Comparison of ENCODE assay signal across 1 cellular context in genomic region chr4:147786031-147786430, GRCh38.
TF ChIP-seq lines count a peak whose summit lies in the region.

No MANE protein-coding gene starts in this region.

TF ChIP-seq in GM12878, 131 proteins besides CTCF, POLR2A, EP300 and RAD21 (continued from another document and continues in another):
- TF ChIP-seq TCF12 (IDR thresholded peaks at IDR 0.05; ENCODE audit: low read depth, low read length) (peak; percentile 89), RFX5 (IDR thresholded peaks at IDR 0.05; ENCODE audit: low read depth, low read length) (no peak), MLLT1 (IDR thresholded peaks at IDR 0.05) (no peak), NKRF (conservative IDR thresholded peaks at IDR 0.05) (no peak), IKZF1 (conservative IDR thresholded peaks at IDR 0.05) (no peak; the same call in none of the 2 replicates), POU2F2 (IDR thresholded peaks at IDR 0.05; ENCODE audit: borderline replicate concordance, low read depth, low read length) (peak; percentile 29; the same call in 1 of the 3 replicates), ZNF217 (IDR thresholded peaks at IDR 0.05) (no peak), MEF2B (IDR thresholded peaks at IDR 0.05; ENCODE audit: partially characterized antibody, poor library complexity, severe bottlenecking) (no peak), RELB (IDR thresholded peaks at IDR 0.05; ENCODE audit: low read depth) (no peak), NFIC (IDR thresholded peaks at IDR 0.05; ENCODE audit: low read depth, low read length) (peak; percentile 50; the same call in 1 of the 2 replicates), HDGF (IDR thresholded peaks at IDR 0.05) (no peak), SUPT20H (IDR thresholded peaks at IDR 0.05; ENCODE audit: borderline replicate concordance, control insufficient read depth, low read depth, low read length) (no peak), PML (IDR thresholded peaks at IDR 0.05; ENCODE audit: low read length) (no peak), ZBTB4 (CRISPR knock-in tag; IDR thresholded peaks at IDR 0.05) (no peak), RUNX3 (IDR thresholded peaks at IDR 0.05; ENCODE audit: low read length) (no peak), NFYA (IDR thresholded peaks at IDR 0.05; ENCODE audit: borderline replicate concordance, low read depth, low read length) (no peak), ZBTB33 (IDR thresholded peaks at IDR 0.05) (no peak), E2F4 (IDR thresholded peaks at IDR 0.05; ENCODE audit: low read depth, low read length) (no peak), ZNF207 (IDR thresholded peaks at IDR 0.05; ENCODE audit: borderline replicate concordance) (no peak), NFXL1 (IDR thresholded peaks at IDR 0.05; ENCODE audit: borderline replicate concordance) (no peak), SRF (IDR thresholded peaks at IDR 0.05; ENCODE audit: low read depth in 2 of 2, low read length in 2 of 2) (peak; percentile 16 to 55; a peak in 1 of 4 replicates), MXI1 (IDR thresholded peaks at IDR 0.05; ENCODE audit: low read depth, low read length) (no peak), ZBED1 (IDR thresholded peaks at IDR 0.05; ENCODE audit: borderline replicate concordance) (no peak), POLR2AphosphoS2 (IDR thresholded peaks at IDR 0.05; ENCODE audit: low read depth, low read length) (no peak), STAT1 (conservative IDR thresholded peaks at IDR 0.05) (no peak), BHLHE40 (IDR thresholded peaks at IDR 0.05; ENCODE audit: borderline replicate concordance in 1 of 2, low read depth in 2 of 2, low read length in 1 of 2) (no peak), JUNB (IDR thresholded peaks at IDR 0.05) (no peak; the same call in 1 of the 2 replicates), SREBF2 (IDR thresholded peaks at IDR 0.05; ENCODE audit: low read length) (no peak), PAX8 (IDR thresholded peaks at IDR 0.05) (no peak), IKZF2 (IDR thresholded peaks at IDR 0.05) (peak in 1 of 2 experiments; percentile 46; a peak in 1 of 4 replicates), SUZ12 (IDR thresholded peaks at IDR 0.05; ENCODE audit: unreplicated experiment) (no peak), KLF5 (IDR thresholded peaks at IDR 0.05; ENCODE audit: partially characterized antibody) (no peak), EZH2 (IDR thresholded peaks at IDR 0.05; ENCODE audit: borderline replicate concordance, control insufficient read depth, low read depth, low read length) (no peak), TAF1 (IDR thresholded peaks at IDR 0.05; ENCODE audit: borderline replicate concordance, low read depth, low read length) (no peak), POLR2AphosphoS5 (IDR thresholded peaks at IDR 0.05; ENCODE audit: low read length) (no peak), ELK1 (IDR thresholded peaks at IDR 0.05; ENCODE audit: low read depth, low read length) (no peak), FOXM1 (IDR thresholded peaks at IDR 0.05; ENCODE audit: low read depth, low read length) (0 out of 2 replicates have a peak, but pooled peaks have one; percentile 42), TARDBP (IDR thresholded peaks at IDR 0.05; ENCODE audit: borderline replicate concordance) (no peak), KAT2A (conservative IDR thresholded peaks at IDR 0.05; ENCODE audit: control insufficient read depth, low read depth, low read length) (no peak), USF1 (IDR thresholded peaks at IDR 0.05; ENCODE audit: borderline replicate concordance, extremely low read length, insufficient read depth, low read depth, low read length) (no peak), RCOR1 (conservative IDR thresholded peaks at IDR 0.05; ENCODE audit: low read depth, low read length) (no peak), TCF3 (IDR thresholded peaks at IDR 0.05; ENCODE audit: borderline replicate concordance, insufficient read depth, low read depth, low read length) (peak; percentile 76; the same call in 1 of the 2 replicates), ZNF622 (IDR thresholded peaks at IDR 0.05) (no peak), MYB (IDR thresholded peaks at IDR 0.05; ENCODE audit: borderline replicate concordance, low read depth, low read length) (no peak), MTA3 (IDR thresholded peaks at IDR 0.05; ENCODE audit: borderline replicate concordance, low read length) (no peak), DPF2 (IDR thresholded peaks at IDR 0.05) (no peak; the same call in 1 of the 2 replicates), MAX (IDR thresholded peaks at IDR 0.05; ENCODE audit: low read depth, low read length) (no peak), ZNF384 (IDR thresholded peaks at IDR 0.05; ENCODE audit: borderline replicate concordance, low read depth, low read length) (no peak), RBBP5 (conservative IDR thresholded peaks at IDR 0.05) (no peak), BCLAF1 (IDR thresholded peaks at IDR 0.05) (no peak)
